8 cellular contexts compared by ENCODE assay signal in genomic region chr14:68785817-68786490, GRCh38. TPM values are rescaled to one million over a fixed set of nuclear protein-coding genes. Genes with fewer than 3 reads are reported as not detected.
DNase-seq lines count a peak whose midpoint lies in the region; ATAC-seq and TF ChIP-seq lines count a peak whose summit lies in the region.

No MANE protein-coding gene starts in this region.

- H3K27me3 Mint-ChIP-seq in WTC11 (ENCODE audit: low read depth), result no peaks in the 10 kb centered on the region; the same call in 1 of the 2 replicates

- peaks cover 34% of the 10 kb centered on the region for H3K27me3 ChIP-seq in neutrophil
- H3K27me3 ChIP-seq in SJCRH30, result no peaks in the 10 kb centered on the region

- H3K27ac Mint-ChIP-seq in WTC11, result peak overlapping the region; percentile 92

- ATAC-seq in WTC11 (no peak), GM19351 (IDR thresholded peaks at IDR 0.05; ENCODE audit: unreplicated experiment) (no peak)

- peaks cover 43 to 54% of the 10 kb centered on the region in 2 experiments for H3K4me1 ChIP-seq in neutrophil (ENCODE audit: control insufficient read depth in 1 of 2, insufficient read depth in 1 of 2, low read depth in 1 of 2, low read length in 1 of 2)
- peaks cover 17% of the 10 kb centered on the region for H3K4me1 ChIP-seq in SJCRH30

- peaks cover 38% of the 10 kb centered on the region for H3K36me3 Mint-ChIP-seq in WTC11

- no peaks in the 10 kb centered on the region for H3K9me3 Mint-ChIP-seq in WTC11

- DNase-seq in G401 (ENCODE audit: low spot score) (peak; percentile 29), WTC11 (ENCODE audit: low spot score) (no peak), epithelial cell of proximal tubule (ENCODE audit: low read depth) (peak; percentile 76), SJCRH30 (no peak), GM13976 (ENCODE audit: low spot score) (no peak), NCI-H1436 treated with DMSO at 0.1 percent for 48 hours (lab: John Stamatoyannopoulos, UW) (no peak)

- peak overlapping the region; percentile 100 for H3K27ac ChIP-seq in neutrophil
- H3K27ac ChIP-seq in SJCRH30, result no peak overlapping the region

- POLR2A ChIA-PET in WTC11 (lab: Charles Lee), result no interaction called here

- H3K4me3 Mint-ChIP-seq in WTC11, result no peak overlapping the region

- in situ Hi-C loops in G401 (cut with HindIII; ENCODE audit: low sequenced_read_pairs) (no loop called here), GM13976 (cut with MboI; ENCODE audit: low sequenced_read_pairs, unreplicated experiment) (no loop called here)

- H3K4me3 ChIP-seq in epithelial cell of proximal tubule (ENCODE audit: low read depth, low read length) (no peak overlapping the region), neutrophil (ENCODE audit: low read depth in 1 of 2, low read length in 1 of 2) (no peak overlapping the region), SJCRH30 (no peak overlapping the region)

- TF ChIP-seq CTCF in WTC11 (IDR thresholded peaks at IDR 0.05) (no peak), epithelial cell of proximal tubule (conservative IDR thresholded peaks at IDR 0.05; ENCODE audit: low read depth, low read length) (no peak), neutrophil (IDR thresholded peaks at IDR 0.05) (no peak), GM13976 (IDR thresholded peaks at IDR 0.05; ENCODE audit: borderline replicate concordance, control extremely low read depth, extremely low read depth, insufficient read depth, missing control alignments) (no peak)

- peaks cover 48% of the 10 kb centered on the region for H3K36me3 ChIP-seq in neutrophil
- H3K36me3 ChIP-seq in SJCRH30, result peaks cover 47% of the 10 kb centered on the region

- peaks cover 45% of the 10 kb centered on the region for H3K4me1 Mint-ChIP-seq in WTC11

- H3K9me3 ChIP-seq in neutrophil (peaks cover 4% of the 10 kb centered on the region), SJCRH30 (replicated peaks) (no peaks in the 10 kb centered on the region)

- CTCF ChIA-PET in WTC11 (lab: Charles Lee), result interaction anchor here (1.1 kb wide), 1 partner anchor 26 kb away, joined by 3 read pairs; no protein-coding TSS in a partner anchor

TF ChIP-seq in WTC11, 78 proteins besides CTCF, POLR2A, EP300 and RAD21:
- TF ChIP-seq ZSCAN18 (CRISPR knock-in tag; IDR thresholded peaks at IDR 0.05) (no peak), AR (CRISPR knock-in tag; IDR thresholded peaks at IDR 0.05) (no peak), ZNF281 (CRISPR knock-in tag; IDR thresholded peaks at IDR 0.05) (no peak), JUN (CRISPR knock-in tag; IDR thresholded peaks at IDR 0.05) (no peak), ZBTB21 (CRISPR knock-in tag; IDR thresholded peaks at IDR 0.05; ENCODE audit: borderline replicate concordance) (no peak), MAX (CRISPR knock-in tag; IDR thresholded peaks at IDR 0.05) (no peak), EMX1 (CRISPR knock-in tag; IDR thresholded peaks at IDR 0.05) (no peak), JAZF1 (CRISPR knock-in tag; IDR thresholded peaks at IDR 0.05) (no peak), TCF7 (CRISPR knock-in tag; IDR thresholded peaks at IDR 0.05; ENCODE audit: low read depth) (no peak), CREB1 (CRISPR knock-in tag; IDR thresholded peaks at IDR 0.05) (no peak)

RNA-seq across cellular contexts. Expression of gene ZFP36L1, which starts 6.9 kb away (rescaled TPM):
- total RNA-seq in G401 (2014; rRNA removed; shearing (Covaris generic)), result 7.8 and 28.6 TPM in 2 replicates
- total RNA-seq in WTC11 (2021) (132 to 150 TPM (median 148 TPM) in 3 replicates), epithelial cell of proximal tubule (87.0 and 142 TPM in 2 replicates)
- 67.4 and 70.3 TPM in 2 replicates for total RNA-seq in SJCRH30 (2014; rRNA removed; shearing (Covaris generic))

Comparison
In these comparisons a context has a peak if more than half of its experiments do, and no peak if none do; other contexts are left out.
1. DNase-seq: peak in G401 (single experiment) and epithelial cell of proximal tubule (single experiment); none in WTC11 (single experiment), SJCRH30 (0 of 2), GM13976 (single experiment) and NCI-H1436 treated with DMSO at 0.1 percent for 48 hours (single experiment).